ENCODE assay signal across 20 cellular contexts in the genomic region with DNA sequence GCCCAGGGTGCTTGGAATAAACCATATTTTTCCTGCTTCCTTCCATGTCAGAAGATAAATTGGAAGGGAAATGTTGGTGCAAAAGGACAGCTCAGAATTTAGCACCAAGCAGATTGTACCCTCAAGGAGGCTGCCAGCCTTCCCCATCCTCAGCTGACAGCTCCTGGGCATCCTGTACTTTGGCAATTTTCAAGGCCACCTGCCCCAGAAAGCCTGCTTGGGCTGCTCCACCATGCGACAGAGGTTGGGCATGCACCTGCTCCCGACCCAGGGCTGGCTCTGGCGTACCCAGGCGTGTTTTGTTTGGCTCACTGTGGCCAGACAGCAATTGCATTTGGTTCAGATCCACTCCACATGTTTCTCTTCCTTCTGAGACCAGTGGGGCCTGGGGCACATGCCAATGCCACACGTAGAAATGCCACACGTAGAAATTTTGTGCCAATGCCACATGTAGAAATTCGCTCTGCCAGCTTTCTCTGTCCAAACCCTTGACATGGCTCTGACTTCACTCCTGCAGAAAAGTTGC.
A peak's percentile ranks its signal among the peaks of the same experiment; 100 is the strongest.
DNase-seq lines count a peak whose midpoint lies in the region; ATAC-seq and TF ChIP-seq lines count a peak whose summit lies in the region.
"Had no signal": no experiment of that assay in that cellular context is flagged by ENCODE, and none has a peak within 500 bp of the region (broad histone marks: within the 10 kb centered on the region; RNA-seq: fewer than 3 reads in every experiment).

No MANE protein-coding gene starts in this region.

- ATAC-seq in left lobe of liver: peak; percentile 23
- ATAC-seq in natural killer cell: no peak
- ATAC-seq: K562 had no signal

- no peak overlapping the region for H3K27ac Mint-ChIP-seq in natural killer cell
- H3K27ac Mint-ChIP-seq: CD4-positive, alpha-beta T cell; H9; HFFc6 had no signal

- H3K9me3 Mint-ChIP-seq in natural killer cell: peaks cover 2% of the 10 kb centered on the region in 2 donors
- H3K9me3 Mint-ChIP-seq: CD4-positive, alpha-beta T cell had no signal

- TF ChIP-seq CTCF in natural killer cell (IDR thresholded peaks at IDR 0.05): no peak

- no peak overlapping the region for H3K4me3 Mint-ChIP-seq in natural killer cell
- H3K4me3 Mint-ChIP-seq: CD4-positive, alpha-beta T cell; H9; HFFc6 had no signal

- no peaks in the 10 kb centered on the region for H3K36me3 Mint-ChIP-seq in natural killer cell

- H3K27me3 Mint-ChIP-seq in natural killer cell (ENCODE audit: low read depth in 2 of 2): peaks cover 3% of the 10 kb centered on the region in 2 donors
- H3K27me3 Mint-ChIP-seq: CD4-positive, alpha-beta T cell had no signal

- no peaks in the 10 kb centered on the region for H3K4me1 Mint-ChIP-seq in natural killer cell
- H3K4me1 Mint-ChIP-seq: H9 had no signal

- intact Hi-C loops in natural killer cell (cut with micrococcal nuclease): no loop called here

- DNase-seq in DMS153 (lab: John Stamatoyannopoulos, UW) (peak; percentile 27), DMS153 treated with DMSO at 0.1 percent for 48 hours (lab: John Stamatoyannopoulos, UW; ENCODE audit: unreplicated experiment) (no peak), NCI-H748 (lab: John Stamatoyannopoulos, UW; ENCODE audit: unreplicated experiment) (peak; percentile 13), NCI-H748 treated with DMSO at 0.1 percent for 48 hours (lab: John Stamatoyannopoulos, UW) (no peak), RPMI8226 (peak; percentile 45), left lobe of liver (ENCODE audit: low spot score) (no peak), natural killer cell (no peak)
- no peak for DNase-seq in activated CD8-positive, alpha-beta memory T cell treated with anti-CD3 and anti-CD28 coated beads for 24 hours
- DNase-seq: ACHN; Caco-2; CD4-positive, alpha-beta T cell; DMS 273 treated with DMSO at 0.1 percent for 48 hours; H9; HFFc6; NCI-H1092 treated with DMSO at 0.1 percent for 48 hours; NCI-H2081 treated with DMSO at 0.1 percent for 48 hours; NCI-H226; NCI-H526 treated with DMSO at 0.1 percent for 48 hours; Peyer's patch had no signal

Comparison
In these comparisons a context has a peak if more than half of its experiments do, and no peak if none do; other contexts are left out.
1. DNase-seq: peak in DMS153 (single experiment), NCI-H748 (single experiment) and RPMI8226 (single experiment); none in DMS153 treated with DMSO at 0.1 percent for 48 hours (single experiment), NCI-H748 treated with DMSO at 0.1 percent for 48 hours (single experiment), left lobe of liver (single experiment), natural killer cell (single experiment) and activated CD8-positive, alpha-beta memory T cell treated with anti-CD3 and anti-CD28 coated beads for 24 hours (single experiment).